12 cellular contexts compared by ENCODE assay signal in the genomic region with DNA sequence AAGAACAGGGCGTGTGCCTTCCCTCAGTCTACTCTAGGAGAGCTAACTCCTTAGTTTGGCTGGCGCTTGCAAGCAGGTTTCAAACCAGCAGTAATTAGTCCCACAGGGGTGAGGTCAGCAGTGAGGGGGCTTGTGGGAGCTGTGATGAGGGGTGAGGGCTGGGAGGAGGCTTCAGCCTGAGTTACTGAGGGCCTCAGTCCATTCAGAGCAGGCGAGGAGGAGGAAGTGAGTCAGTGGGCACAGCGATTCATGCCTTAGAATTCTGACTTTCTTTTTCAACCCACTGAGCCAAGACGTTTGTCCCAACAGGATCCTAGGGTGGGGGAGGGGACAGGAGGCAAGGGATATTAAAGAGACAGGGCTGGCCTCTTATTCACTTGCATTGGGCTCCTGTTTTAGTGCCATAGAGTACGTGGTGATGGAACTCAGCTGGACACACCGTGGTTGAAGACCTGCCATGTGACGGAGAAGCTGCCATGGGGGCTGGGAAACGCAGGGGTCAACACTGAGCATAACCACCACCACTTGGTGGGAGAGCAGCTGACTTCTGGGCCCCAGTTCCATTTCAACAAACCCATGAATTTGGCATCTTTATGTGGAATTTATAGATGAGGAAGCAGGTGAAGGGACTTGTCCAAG. TPM values are rescaled to one million over a fixed set of nuclear protein-coding genes. Genes with fewer than 3 reads are reported as not detected.
DNase-seq lines count a peak whose midpoint lies in the region; ATAC-seq and TF ChIP-seq lines count a peak whose summit lies in the region.
"Had no signal": no experiment of that assay in that cellular context is flagged by ENCODE, and none has a peak within 500 bp of the region (broad histone marks: within the 10 kb centered on the region; RNA-seq: fewer than 3 reads in every experiment).

No MANE protein-coding gene starts in this region.

- intact Hi-C loops in spleen (cut with DNase I; ENCODE audit: low total_unique reads), result no loop called here

- DNase-seq in activated T-cell treated with anti-CD3 and anti-CD28 coated beads, Interleukin-2, amount 50 U/mL, for 48 hours, result peak; percentile 43 to 48
- DNase-seq in activated T-cell treated with anti-CD3 and anti-CD28 coated beads for 4 hours, result no peak
- DNase-seq in fibroblast of villous mesenchyme (ENCODE audit: low read depth), result peak; percentile 45
- DNase-seq in thoracic aorta (ENCODE audit: low spot score), result no peak
- DNase-seq in NCI-H510A (lab: John Stamatoyannopoulos, UW), result no peak
- DNase-seq in NCI-H187 (lab: John Stamatoyannopoulos, UW), result no peak
- DNase-seq in spleen, result no peak
- DNase-seq: stimulated activated naive CD4-positive, alpha-beta T cell; T-helper 2 cell had no signal

- H3K4me3 ChIP-seq in fibroblast of villous mesenchyme (ENCODE audit: low read depth, low read length), result no peak overlapping the region
- H3K4me3 ChIP-seq in thoracic aorta, result no peak overlapping the region
- H3K4me3 ChIP-seq in spleen, result no peak overlapping the region
- H3K4me3 ChIP-seq: adrenal gland, BLaER1 had no signal

- H3K36me3 ChIP-seq in thoracic aorta (no peaks in the 10 kb centered on the region), spleen (no peaks in the 10 kb centered on the region)
- H3K36me3 ChIP-seq: adrenal gland, BLaER1 had no signal

- TF ChIP-seq POLR2A in spleen (IDR thresholded peaks at IDR 0.05), result no peak

- TF ChIP-seq CTCF in fibroblast of villous mesenchyme (IDR thresholded peaks at IDR 0.05; ENCODE audit: insufficient read depth, low read depth, low read length), result no peak
- TF ChIP-seq CTCF in thoracic aorta (IDR thresholded peaks at IDR 0.05), result no peak
- TF ChIP-seq CTCF in spleen (IDR thresholded peaks at IDR 0.05 in 8 of 11, conservative IDR thresholded peaks at IDR 0.05 in 3 of 11), result no peak

- H3K4me1 ChIP-seq in thoracic aorta (ENCODE audit: control insufficient read depth in 1 of 2, low read depth in 2 of 2) (peaks cover 6 to 51% of the 10 kb centered on the region in 2 donors), spleen (peaks cover 12 to 78% (median 36%) of the 10 kb centered on the region in 6 donors)

- peak; percentile 36 for ATAC-seq in SK-N-SH treated with all-trans-retinoic acid at 6 μM for 48 hours
- ATAC-seq in thoracic aorta (ENCODE audit: insufficient number of reproducible peaks, low FRiP score, low read depth), result peak; percentile 45

- H3K27me3 ChIP-seq in thoracic aorta (replicated peaks; ENCODE audit: insufficient read depth) (no peaks in the 10 kb centered on the region), spleen (replicated peaks in 1 of 7) (peaks cover 0 to 8% (median 0%) of the 10 kb centered on the region in 7 donors)
- H3K27me3 ChIP-seq: adrenal gland, BLaER1 had no signal

- WGBS in spleen, 5 donors, result 48 to 64% (median 57%) methylated on average over 6 to 9 of the region's 9 CpGs

- H3K9me3 ChIP-seq in thoracic aorta, result no peaks in the 10 kb centered on the region
- H3K9me3 ChIP-seq in spleen, result no peaks in the 10 kb centered on the region
- H3K9me3 ChIP-seq: adrenal gland, BLaER1 had no signal

- H3K27ac ChIP-seq in thoracic aorta (peak overlapping the region; percentile 36 to 41), spleen (peak overlapping the region in 2 of 8 donors; percentile 15 to 28)
- H3K27ac ChIP-seq: adrenal gland, BLaER1 had no signal

TF ChIP-seq in SK-N-SH treated with all-trans-retinoic acid at 6 μM for 48 hours, 23 proteins besides CTCF, POLR2A, EP300 and RAD21:
- TF ChIP-seq ISL1 (CRISPR knock-in tag; IDR thresholded peaks at IDR 0.05) (no peak), ZNF565 (CRISPR knock-in tag; conservative IDR thresholded peaks at IDR 0.05; ENCODE audit: low read depth) (no peak), GLIS3 (CRISPR knock-in tag; IDR thresholded peaks at IDR 0.05) (no peak), OSR1 (CRISPR knock-in tag; IDR thresholded peaks at IDR 0.05) (no peak), PPARA (CRISPR knock-in tag; IDR thresholded peaks at IDR 0.05; ENCODE audit: borderline replicate concordance) (no peak), TCF4 (CRISPR knock-in tag; IDR thresholded peaks at IDR 0.05; ENCODE audit: borderline replicate concordance) (no peak), ZC3H10 (CRISPR knock-in tag; IDR thresholded peaks at IDR 0.05) (no peak)
TF ChIP-seq in SK-N-SH treated with all-trans-retinoic acid at 6 μM for 48 hours: peak in this region for 0.

RNA-seq across cellular contexts. Expression of a gene that starts 8.3 kb away (rescaled TPM):
- total RNA-seq in fibroblast of villous mesenchyme, result 207 and 266 TPM in 2 replicates
- 100 to 1,000 TPM; 197 to 260 TPM for total RNA-seq in thoracic aorta
- total RNA-seq in spleen, result 10 to 100 TPM; 22.7 to 52.3 (median 41.1) TPM
- polyA plus RNA-seq in spleen, result 10 to 100 TPM in 1 of 3 donors, 1 to 10 TPM in 2; 5.5 to 16.6 (median 8.1) TPM

RNA-seq across cellular contexts. Expression of a gene that starts 47.5 kb away (rescaled TPM):
- total RNA-seq in fibroblast of villous mesenchyme (20.3 and 20.6 TPM in 2 replicates), thoracic aorta (10 to 100 TPM; 35.5 to 74.9 TPM), spleen (10 to 100 TPM; 22.9 to 41.5 (median 26.1) TPM)
- 10 to 100 TPM in 1 of 3 donors, 1 to 10 TPM in 2; 8.7 to 16.9 (median 9.5) TPM for polyA plus RNA-seq in spleen

RNA-seq across cellular contexts. Expression of a gene that starts 52.6 kb away (rescaled TPM):
- total RNA-seq in fibroblast of villous mesenchyme (not detected in 2 replicates), thoracic aorta (under 1 TPM in 1 of 2 donors, not detected in 1; 0.54 TPM), spleen (not detected)
- under 1 TPM in 1 of 3 donors, not detected in 2; 0.02 TPM for polyA plus RNA-seq in spleen

Comparison
In these comparisons a context has a peak if more than half of its experiments do, and no peak if none do; other contexts are left out.
1. DNase-seq: peak in activated T-cell treated with anti-CD3 and anti-CD28 coated beads, Interleukin-2, amount 50 U/mL, for 48 hours (2 of 2) and fibroblast of villous mesenchyme (single experiment); none in activated T-cell treated with anti-CD3 and anti-CD28 coated beads for 4 hours (single experiment), thoracic aorta (single experiment), NCI-H510A (single experiment), NCI-H187 (0 of 2) and spleen (single experiment).